ENCODE assay signal across 8 cellular contexts in the genomic region with DNA sequence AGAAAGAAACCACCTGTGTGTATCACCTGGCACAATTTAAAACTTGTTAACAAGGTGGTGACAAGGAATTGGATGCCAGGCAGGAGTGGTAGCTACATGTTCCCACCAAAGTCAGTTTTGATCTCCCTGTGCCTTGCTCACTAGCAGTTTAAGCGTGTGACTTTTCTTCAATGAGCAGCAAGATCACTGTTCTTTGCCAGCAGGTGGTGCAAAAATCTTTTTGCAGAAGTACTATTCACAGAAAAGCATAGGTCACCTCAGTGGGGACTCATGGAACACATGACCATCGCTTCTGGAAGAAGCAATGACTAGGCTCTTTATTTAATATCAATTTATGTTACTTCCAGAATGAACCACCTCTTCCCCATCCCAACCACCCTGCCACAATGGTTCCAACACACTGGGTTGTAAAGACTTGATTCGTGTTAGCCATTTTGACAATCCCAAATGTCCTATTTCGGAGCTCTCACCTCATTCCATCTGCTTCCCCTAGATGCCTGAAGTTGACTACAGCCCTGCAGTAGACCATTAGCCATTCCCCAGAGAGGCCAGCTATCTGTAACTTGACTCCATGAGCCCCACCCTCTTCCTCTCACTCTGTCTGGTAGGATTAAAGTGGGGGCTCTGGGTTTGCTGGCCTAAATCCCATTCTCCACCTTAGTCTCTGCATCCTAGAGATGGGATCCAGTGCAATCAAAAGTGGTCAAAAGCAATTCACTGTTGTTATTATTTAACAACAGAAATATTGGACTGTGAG. TPM values are rescaled to one million over a fixed set of nuclear protein-coding genes. Genes with fewer than 3 reads are reported as not detected.
DNase-seq lines count a peak whose midpoint lies in the region; ATAC-seq and TF ChIP-seq lines count a peak whose summit lies in the region.

No MANE protein-coding gene starts in this region.

- peak overlapping the region in 2 of 4 donors; percentile 19 to 31 for H3K27ac ChIP-seq in esophagus squamous epithelium

- no peak overlapping the region for H3K4me3 ChIP-seq in esophagus squamous epithelium

- DNase-seq in DMS153 treated with DMSO at 0.1 percent for 48 hours (lab: John Stamatoyannopoulos, UW; ENCODE audit: unreplicated experiment) (peak; percentile 51), DMS153 (lab: John Stamatoyannopoulos, UW) (no peak), NCI-H524 treated with DMSO at 0.1 percent for 48 hours (lab: John Stamatoyannopoulos, UW) (peak; percentile 95), esophagus squamous epithelium (lab: John Stamatoyannopoulos, UW) (no peak), renal cortical epithelial cell (ENCODE audit: low read depth) (peak; percentile 52)
- DNase-seq in stimulated activated naive CD4-positive, alpha-beta T cell treated with Interleukin-2 at 50 U/mL for 16 hours (lab: John Stamatoyannopoulos, UW), result no peak

- H3K9me3 ChIP-seq in esophagus squamous epithelium, result no peaks in the 10 kb centered on the region

- ATAC-seq in HG03469 (IDR thresholded peaks at IDR 0.05; ENCODE audit: unreplicated experiment) (no peak), HG03045 (IDR thresholded peaks at IDR 0.05; ENCODE audit: unreplicated experiment) (no peak)

- 60 to 68% methylated on average over 4 of the region's 4 CpGs for WGBS in esophagus squamous epithelium, 2 donors

- no peaks in the 10 kb centered on the region for H3K27me3 ChIP-seq in esophagus squamous epithelium

- intact Hi-C loops in esophagus squamous epithelium (cut with DNase I), result no loop called here

- H3K4me1 ChIP-seq in esophagus squamous epithelium, result peaks cover 0 to 36% (median 0%) of the 10 kb centered on the region in 3 donors

- no peak for TF ChIP-seq POLR2A in esophagus squamous epithelium (IDR thresholded peaks at IDR 0.05)

- H3K36me3 ChIP-seq in esophagus squamous epithelium, result no peaks in the 10 kb centered on the region

- peak in 4 of 6 experiments; percentile 32 to 54 (median 36) for TF ChIP-seq CTCF in esophagus squamous epithelium (IDR thresholded peaks at IDR 0.05)

RNA-seq across cellular contexts. Expression of gene TNFRSF19, which starts 59.1 kb away (rescaled TPM):
- 1 to 10 TPM; 5.2 to 9.5 (median 7.2) TPM for total RNA-seq in esophagus squamous epithelium
- total RNA-seq in renal cortical epithelial cell, result 22.5 and 30.2 TPM in 2 replicates

Comparison
In these comparisons a context has a peak if more than half of its experiments do, and no peak if none do; other contexts are left out.
1. DNase-seq: peak in DMS153 treated with DMSO at 0.1 percent for 48 hours (single experiment), NCI-H524 treated with DMSO at 0.1 percent for 48 hours (single experiment) and renal cortical epithelial cell (single experiment); none in DMS153 (single experiment), esophagus squamous epithelium (single experiment) and stimulated activated naive CD4-positive, alpha-beta T cell treated with Interleukin-2 at 50 U/mL for 16 hours (single experiment).